Comparison of ENCODE assay signal across 8 cellular contexts in the genomic region with DNA sequence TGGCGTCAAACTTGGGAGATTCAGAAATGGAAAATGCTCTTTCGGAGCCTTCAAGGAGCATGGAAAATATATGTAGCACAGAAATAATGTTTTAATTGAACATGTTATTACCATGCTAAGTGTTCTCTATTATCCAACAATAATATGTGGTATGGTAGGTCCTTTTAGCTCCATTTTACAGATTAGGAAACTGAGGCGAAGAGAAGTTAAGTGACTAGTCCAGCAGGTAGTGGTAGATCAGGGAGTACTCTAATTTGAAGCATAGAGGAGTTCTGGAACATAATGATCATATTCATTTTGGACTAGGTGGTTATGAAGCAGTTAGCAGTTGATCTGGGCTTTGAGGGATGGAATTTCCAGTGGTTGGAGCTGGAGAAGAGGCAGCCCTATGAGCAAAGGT. TPM values are rescaled to one million over a fixed set of nuclear protein-coding genes. Genes with fewer than 3 reads are reported as not detected.
A peak's percentile ranks its signal among the peaks of the same experiment; 100 is the strongest.
DNase-seq lines count a peak whose midpoint lies in the region; ATAC-seq and TF ChIP-seq lines count a peak whose summit lies in the region.

No MANE protein-coding gene starts in this region.

- POLR2A ChIA-PET in CD4-positive, alpha-beta T cell (lab: Charles Lee), result interaction anchor here (1.7 kb wide), 1 partner anchor 107 kb away, joined by 9 read pairs; the partner anchor contains the start of genes AZI2 and ZCWPW2

- intact Hi-C loops in CD4-positive, alpha-beta T cell (cut with DNase I, micrococcal nuclease), result loop anchor here in 1 of 2 experiments (5.0 to 10.0 kb wide), 2 partner anchors 530 to 758 kb away; partner anchors contain the start of gene SLC4A7

- H2BK12ac ChIP-seq in neuronal stem cell (ENCODE audit: low read length), result no peak overlapping the region

- TF ChIP-seq CTCF in CD4-positive, alpha-beta T cell (IDR thresholded peaks at IDR 0.05), result no peak
- no peak for TF ChIP-seq CTCF in MM.1S (IDR thresholded peaks at IDR 0.05; ENCODE audit: low read length)

- H3K27ac Mint-ChIP-seq in CD4-positive, alpha-beta T cell, result peak overlapping the region; percentile 79
- H3K27ac Mint-ChIP-seq in effector memory CD8-positive, alpha-beta T cell, result peak overlapping the region; percentile 91 to 93

- no peak overlapping the region for H4K91ac ChIP-seq in neuronal stem cell (ENCODE audit: low read depth, low read length, poor library complexity)

- no peak overlapping the region for H3K18ac ChIP-seq in neuronal stem cell (ENCODE audit: low read length)

- peaks cover 43% of the 10 kb centered on the region for H3K79me2 ChIP-seq in MM.1S (ENCODE audit: low read length)

- H3K4me1 Mint-ChIP-seq in CD4-positive, alpha-beta T cell (ENCODE audit: low read depth), result peaks cover 60% of the 10 kb centered on the region
- peaks cover 45 to 63% of the 10 kb centered on the region in 2 donors for H3K4me1 Mint-ChIP-seq in effector memory CD8-positive, alpha-beta T cell (ENCODE audit: low read depth in 2 of 2)

- WGBS in neuronal stem cell (ENCODE audit: extremely low coverage in 2 of 2, insufficient read length in 2 of 2, insufficient replicate concordance in 1 of 2), 2 donors, result no CpG with 5 or more reads among the region's 3 CpGs

- H3K4ac ChIP-seq in neuronal stem cell (ENCODE audit: low read length), result no peak overlapping the region

- DNase-seq in CD4-positive, alpha-beta T cell, result no peak
- DNase-seq in MM.1S (no peak), neuronal stem cell (ENCODE audit: low spot score) (no peak), foreskin melanocyte (no peak), midbrain (lab: John Stamatoyannopoulos, UW) (no peak)
- DNase-seq in effector memory CD8-positive, alpha-beta T cell, result no peak
- no peak for DNase-seq in stimulated activated CD4-positive, alpha-beta T cell treated with anti-CD3 and anti-CD28 coated beads, Interleukin-1b, Interleukin-23, amount 100 ng/mL, for 48 hours

- no peaks in the 10 kb centered on the region for H3K4me1 ChIP-seq in MM.1S (ENCODE audit: low read length)
- peaks cover 4% of the 10 kb centered on the region in 2 donors for H3K4me1 ChIP-seq in neuronal stem cell (ENCODE audit: control insufficient read depth in 2 of 2, insufficient read depth in 1 of 2, low read depth in 1 of 2, low read length in 2 of 2)

- H3K36me3 ChIP-seq in MM.1S (replicated peaks; ENCODE audit: insufficient read depth, low read length), result no peaks in the 10 kb centered on the region
- H3K36me3 ChIP-seq in neuronal stem cell (replicated peaks in 1 of 2; ENCODE audit: control insufficient read depth in 2 of 2, insufficient read depth in 2 of 2, low read length in 2 of 2), result no peaks in the 10 kb centered on the region

- no peak overlapping the region for H3K14ac ChIP-seq in neuronal stem cell (ENCODE audit: low read length)

- no peaks in the 10 kb centered on the region for H3K9me2 ChIP-seq in MM.1S (replicated peaks; ENCODE audit: insufficient read depth, low read length)

- H2BK5ac ChIP-seq in neuronal stem cell (ENCODE audit: low read length), result no peak overlapping the region

- CTCF ChIA-PET in CD4-positive, alpha-beta T cell (lab: Charles Lee), result no interaction called here

- no peak overlapping the region for H2BK15ac ChIP-seq in neuronal stem cell (ENCODE audit: low read length)

- 0 out of 2 replicates have a peak overlapping the region, but pooled peaks have one; percentile 63 for H2AFZ ChIP-seq in MM.1S (ENCODE audit: low read length)
- H2AFZ ChIP-seq in neuronal stem cell (ENCODE audit: low read length), result peak overlapping the region; percentile 97

- no peak overlapping the region for H2BK120ac ChIP-seq in neuronal stem cell (ENCODE audit: low read depth, low read length)

- H3K79me1 ChIP-seq in neuronal stem cell (ENCODE audit: low read depth, low read length), result no peaks in the 10 kb centered on the region

- peak overlapping the region; percentile 77; the same call in 1 of the 2 replicates for H3K9ac ChIP-seq in MM.1S (ENCODE audit: low read length)
- H3K9ac ChIP-seq in neuronal stem cell (ENCODE audit: low read depth, low read length, poor library complexity), result no peak overlapping the region

- no peak for ATAC-seq in CD4-positive, alpha-beta T cell (ENCODE audit: poor library complexity)
- ATAC-seq in effector memory CD8-positive, alpha-beta T cell (replicated peaks), result no peak
- ATAC-seq in HG02852 (IDR thresholded peaks at IDR 0.05; ENCODE audit: unreplicated experiment), result no peak

- H3K4me3 ChIP-seq in MM.1S (ENCODE audit: low read length) (peak overlapping the region; percentile 84), neuronal stem cell (ENCODE audit: low read length in 2 of 2) (peak overlapping the region in 1 of 2 donors; percentile 73)

- no peak overlapping the region for H3K27ac ChIP-seq in CD4-positive, alpha-beta T cell (ENCODE audit: low read depth, low read length)
- H3K27ac ChIP-seq in MM.1S (ENCODE audit: low read length) (no peak overlapping the region), neuronal stem cell (replicated peaks; ENCODE audit: low read length) (no peak overlapping the region)

- H3K4me2 ChIP-seq in MM.1S (ENCODE audit: low read depth, low read length), result peak overlapping the region; percentile 67
- H3K4me2 ChIP-seq in neuronal stem cell (ENCODE audit: insufficient read depth, low read length, poor library complexity, severe bottlenecking), result no peak overlapping the region

- no peak overlapping the region for H2AK5ac ChIP-seq in neuronal stem cell (ENCODE audit: low read depth, low read length)

- no peaks in the 10 kb centered on the region for H3K9me3 Mint-ChIP-seq in CD4-positive, alpha-beta T cell
- H3K9me3 Mint-ChIP-seq in effector memory CD8-positive, alpha-beta T cell, result peaks cover 0 to 2% of the 10 kb centered on the region in 2 donors

- H3K9me3 ChIP-seq in CD4-positive, alpha-beta T cell (ENCODE audit: control insufficient read depth, low read length), result no peaks in the 10 kb centered on the region
- H3K9me3 ChIP-seq in MM.1S (replicated peaks; ENCODE audit: insufficient read depth, low read length) (no peaks in the 10 kb centered on the region), neuronal stem cell (replicated peaks in 1 of 2; ENCODE audit: control insufficient read depth in 2 of 2, insufficient read depth in 1 of 2, low read depth in 1 of 2, low read length in 2 of 2) (no peaks in the 10 kb centered on the region)

- no peak overlapping the region for H4K8ac ChIP-seq in neuronal stem cell (ENCODE audit: low read depth, low read length)

- H3K27me3 Mint-ChIP-seq in CD4-positive, alpha-beta T cell, result no peaks in the 10 kb centered on the region
- no peaks in the 10 kb centered on the region for H3K27me3 Mint-ChIP-seq in effector memory CD8-positive, alpha-beta T cell

- H3K36me3 Mint-ChIP-seq in CD4-positive, alpha-beta T cell (ENCODE audit: low read depth), result peaks cover 8% of the 10 kb centered on the region
- peaks cover 13% of the 10 kb centered on the region for H3K36me3 Mint-ChIP-seq in effector memory CD8-positive, alpha-beta T cell (ENCODE audit: insufficient read depth)

- H3K27me3 ChIP-seq in CD4-positive, alpha-beta T cell (ENCODE audit: control insufficient read depth, insufficient read depth, low read length), result no peaks in the 10 kb centered on the region
- H3K27me3 ChIP-seq in MM.1S (replicated peaks; ENCODE audit: insufficient read depth, low read length), result no peaks in the 10 kb centered on the region
- no peaks in the 10 kb centered on the region for H3K27me3 ChIP-seq in neuronal stem cell (ENCODE audit: control insufficient read depth in 3 of 3, insufficient read depth in 3 of 3, low read depth in 1 of 3, low read length in 3 of 3)

- H3K23ac ChIP-seq in neuronal stem cell (ENCODE audit: low read depth, low read length, poor library complexity), result no peak overlapping the region

- no peaks in the 10 kb centered on the region for H3F3A ChIP-seq in MM.1S (ENCODE audit: insufficient read depth, low read length)

- peak overlapping the region; percentile 98 for H3K4me3 Mint-ChIP-seq in CD4-positive, alpha-beta T cell
- peak overlapping the region; percentile 93 to 95 for H3K4me3 Mint-ChIP-seq in effector memory CD8-positive, alpha-beta T cell

- no peaks in the 10 kb centered on the region for H4K20me1 ChIP-seq in MM.1S (ENCODE audit: insufficient read depth, low read length)

RNA-seq across cellular contexts. Expression of gene CMC1, which starts 1.1 kb away (rescaled TPM):
- total RNA-seq in CD4-positive, alpha-beta T cell, result 1 to 10 TPM; 5.0 to 6.6 TPM
- 63.7 TPM for polyA plus RNA-seq in neuronal stem cell (2013, experiment 1 of 2)
- 63.2 TPM for polyA plus RNA-seq in neuronal stem cell (2013, experiment 2 of 2)
